ENCODE assay signal across 22 cellular contexts in the genomic region with DNA sequence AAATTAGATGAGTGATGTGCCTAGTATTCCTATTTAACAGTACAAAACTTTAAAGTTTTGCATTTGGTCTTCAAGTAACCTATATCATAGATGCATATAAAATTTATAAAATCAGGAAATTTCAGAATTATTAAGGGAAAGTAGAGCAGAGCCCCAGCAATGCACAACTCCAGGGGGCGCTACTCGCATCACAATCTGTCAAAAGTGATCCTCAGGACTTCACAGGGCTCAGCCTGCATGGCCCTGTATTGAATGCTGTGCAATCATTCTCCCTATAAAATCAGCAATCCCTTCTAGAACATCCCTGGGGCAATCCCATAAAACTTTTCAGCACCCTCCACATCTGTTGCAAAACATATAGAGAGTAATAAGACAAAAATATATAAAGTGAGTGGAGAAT. TPM values are rescaled to one million over a fixed set of nuclear protein-coding genes. Genes with fewer than 3 reads are reported as not detected.
DNase-seq lines count a peak whose midpoint lies in the region; ATAC-seq and TF ChIP-seq lines count a peak whose summit lies in the region.
"Had no signal": no experiment of that assay in that cellular context is flagged by ENCODE, and none has a peak within 500 bp of the region (broad histone marks: within the 10 kb centered on the region; RNA-seq: fewer than 3 reads in every experiment).

No MANE protein-coding gene starts in this region.

- H3K9me3 ChIP-seq in osteoblast (ENCODE audit: low read depth, low read length), result no peaks in the 10 kb centered on the region
- H3K9me3 ChIP-seq in CD4-positive, alpha-beta T cell (ENCODE audit: control insufficient read depth, low read length), result no peaks in the 10 kb centered on the region
- no peaks in the 10 kb centered on the region for H3K9me3 ChIP-seq in right atrium auricular region
- H3K9me3 ChIP-seq: ascending aorta, tibial nerve had no signal

- peak; percentile 7 for TF ChIP-seq CTCF in GM06990 (IDR thresholded peaks at IDR 0.05; ENCODE audit: insufficient read depth, low read length, poor library complexity, severe bottlenecking)
- TF ChIP-seq CTCF in LNCaP clone FGC (IDR thresholded peaks at IDR 0.05; ENCODE audit: control insufficient read depth, extremely low read depth, insufficient read depth), result 0 out of 2 replicates have a peak, but pooled peaks have one; percentile 10
- peak; percentile 22 for TF ChIP-seq CTCF in brain microvascular endothelial cell (IDR thresholded peaks at IDR 0.05; ENCODE audit: low read depth, low read length, missing control alignments)
- no peak for TF ChIP-seq CTCF in osteoblast (IDR thresholded peaks at IDR 0.05; ENCODE audit: extremely low read depth, low read depth, low read length)
- TF ChIP-seq CTCF in CD4-positive, alpha-beta T cell (IDR thresholded peaks at IDR 0.05), result no peak
- TF ChIP-seq CTCF in right atrium auricular region (IDR thresholded peaks at IDR 0.05), result no peak

- H3K4me3 Mint-ChIP-seq in CD4-positive, alpha-beta T cell, result no peak overlapping the region
- H3K4me3 Mint-ChIP-seq: central memory CD8-positive, alpha-beta T cell; IgD-negative memory B cell; stimulated activated naive CD8-positive, alpha-beta T cell treated with anti-CD3 and anti-CD28 coated beads, Interleukin-15, amount 100 ng/mL, for 72 hours had no signal

- H3K27me3 ChIP-seq in GM06990 (replicated peaks; ENCODE audit: control insufficient read depth, insufficient read depth, low read length) (no peaks in the 10 kb centered on the region), brain microvascular endothelial cell (replicated peaks) (no peaks in the 10 kb centered on the region), osteoblast (ENCODE audit: insufficient read depth, low read length) (no peaks in the 10 kb centered on the region), right atrium auricular region (no peaks in the 10 kb centered on the region)
- no peaks in the 10 kb centered on the region for H3K27me3 ChIP-seq in CD4-positive, alpha-beta T cell (ENCODE audit: control insufficient read depth, insufficient read depth, low read length)
- H3K27me3 ChIP-seq: ascending aorta, tibial nerve had no signal

- POLR2A ChIA-PET in CD4-positive, alpha-beta T cell (lab: Charles Lee), result no interaction called here

- no peaks in the 10 kb centered on the region for H3K4me1 Mint-ChIP-seq in CD4-positive, alpha-beta T cell (ENCODE audit: low read depth)
- H3K4me1 Mint-ChIP-seq: central memory CD8-positive, alpha-beta T cell; IgD-negative memory B cell; stimulated activated naive CD8-positive, alpha-beta T cell treated with anti-CD3 and anti-CD28 coated beads, Interleukin-15, amount 100 ng/mL, for 72 hours had no signal

- no peak for ATAC-seq in CD4-positive, alpha-beta T cell (ENCODE audit: poor library complexity)
- ATAC-seq in left ventricle myocardium superior, result no peak
- ATAC-seq: activated naive CD4-positive, alpha-beta T cell treated with anti-CD3 and anti-CD28 coated beads, Interleukin-2, amount 50 U/mL, for 72 hours; stimulated activated naive CD8-positive, alpha-beta T cell treated with anti-CD3 and anti-CD28 coated beads, Interleukin-15, amount 100 ng/mL, for 72 hours had no signal

- no peak overlapping the region for H3K27ac Mint-ChIP-seq in CD4-positive, alpha-beta T cell
- H3K27ac Mint-ChIP-seq: activated naive CD4-positive, alpha-beta T cell treated with anti-CD3 and anti-CD28 coated beads, Interleukin-2, amount 50 U/mL, for 72 hours; IgD-negative memory B cell; stimulated activated naive CD8-positive, alpha-beta T cell treated with anti-CD3 and anti-CD28 coated beads, Interleukin-15, amount 100 ng/mL, for 72 hours had no signal

- intact Hi-C loops in CD4-positive, alpha-beta T cell (cut with DNase I, micrococcal nuclease), result no loop called here
- intact Hi-C loops in left ventricle myocardium superior (cut with micrococcal nuclease), result no loop called here

- H3K9me3 Mint-ChIP-seq in CD4-positive, alpha-beta T cell, result peaks cover 4% of the 10 kb centered on the region
- H3K9me3 Mint-ChIP-seq: IgD-negative memory B cell; stimulated activated naive CD8-positive, alpha-beta T cell treated with anti-CD3 and anti-CD28 coated beads, Interleukin-15, amount 100 ng/mL, for 72 hours had no signal

- H3K36me3 ChIP-seq in GM06990 (ENCODE audit: control insufficient read depth, insufficient read depth, low read length) (no peaks in the 10 kb centered on the region), brain microvascular endothelial cell (replicated peaks) (no peaks in the 10 kb centered on the region), osteoblast (ENCODE audit: insufficient read depth, low read length) (no peaks in the 10 kb centered on the region), right atrium auricular region (no peaks in the 10 kb centered on the region)
- H3K36me3 ChIP-seq: ascending aorta, tibial nerve had no signal

- no peak for DNase-seq in GM06990 (ENCODE audit: extremely low read depth, insufficient read length)
- DNase-seq in LNCaP clone FGC (ENCODE audit: low read depth), result no peak
- DNase-seq in brain microvascular endothelial cell, result no peak
- peak; percentile 53 for DNase-seq in osteoblast (ENCODE audit: insufficient read length, low spot score, missing footprints)
- DNase-seq in CD4-positive, alpha-beta T cell, result no peak
- no peak for DNase-seq in left ventricle myocardium superior
- DNase-seq in right atrium auricular region (ENCODE audit: low spot score), result no peak
- DNase-seq: activated CD4-positive, alpha-beta T cell treated with anti-CD3 and anti-CD28 coated beads for 4 hours; COR-L47; MV-4-11; NCI-H2029 treated with DMSO at 0.1 percent for 48 hours; NCI-H446; small intestine; stimulated activated CD4-positive, alpha-beta T cell treated with anti-CD3 and anti-CD28 coated beads, Interleukin-4, amount 100 ng/mL, for 24 hours; stimulated activated naive CD8-positive, alpha-beta T cell treated with anti-CD3 and anti-CD28 coated beads, Interleukin-15, amount 100 ng/mL, for 72 hours; SW 1271 had no signal

- no peaks in the 10 kb centered on the region for H3K36me3 Mint-ChIP-seq in CD4-positive, alpha-beta T cell (ENCODE audit: low read depth)
- H3K36me3 Mint-ChIP-seq: activated naive CD4-positive, alpha-beta T cell treated with anti-CD3 and anti-CD28 coated beads, Interleukin-2, amount 50 U/mL, for 72 hours; IgD-negative memory B cell had no signal

- CTCF ChIA-PET in CD4-positive, alpha-beta T cell (lab: Charles Lee), result no interaction called here

- no peak overlapping the region for H3K4me2 ChIP-seq in osteoblast (ENCODE audit: insufficient read depth, low read length)

- no peak overlapping the region for H2AFZ ChIP-seq in osteoblast (ENCODE audit: low read length)

- H3K79me2 ChIP-seq in osteoblast (ENCODE audit: insufficient read depth, low read length), result no peaks in the 10 kb centered on the region

- no peaks in the 10 kb centered on the region for H4K20me1 ChIP-seq in osteoblast (ENCODE audit: insufficient read depth, low read length)

- H3K27ac ChIP-seq in brain microvascular endothelial cell (no peak overlapping the region), osteoblast (ENCODE audit: low read depth, low read length) (no peak overlapping the region), right atrium auricular region (no peak overlapping the region)
- no peak overlapping the region for H3K27ac ChIP-seq in CD4-positive, alpha-beta T cell (ENCODE audit: low read depth, low read length)
- H3K27ac ChIP-seq: ascending aorta, tibial nerve had no signal

- no peak overlapping the region for H3K4me3 ChIP-seq in GM06990 (replicated peaks; ENCODE audit: low read depth, low read length)
- H3K4me3 ChIP-seq in LNCaP clone FGC (ENCODE audit: low read depth, low read length), result no peak overlapping the region
- H3K4me3 ChIP-seq in brain microvascular endothelial cell (ENCODE audit: low read depth, low read length), result no peak overlapping the region
- H3K4me3 ChIP-seq in osteoblast (ENCODE audit: insufficient read depth, low read length), result no peak overlapping the region
- H3K4me3 ChIP-seq in right atrium auricular region, result no peak overlapping the region
- H3K4me3 ChIP-seq: ascending aorta, tibial nerve had no signal

- in situ Hi-C loops in brain microvascular endothelial cell (cut with HindIII; ENCODE audit: low pct_ligation_motif_present, low sequenced_read_pairs), result no loop called here

- no peaks in the 10 kb centered on the region for H3K27me3 Mint-ChIP-seq in CD4-positive, alpha-beta T cell
- H3K27me3 Mint-ChIP-seq: central memory CD8-positive, alpha-beta T cell; IgD-negative memory B cell; stimulated activated naive CD8-positive, alpha-beta T cell treated with anti-CD3 and anti-CD28 coated beads, Interleukin-15, amount 100 ng/mL, for 72 hours had no signal

- H3K4me1 ChIP-seq in osteoblast (ENCODE audit: insufficient read depth, low read length), result no peaks in the 10 kb centered on the region
- H3K4me1 ChIP-seq in right atrium auricular region, result peaks cover 0 to 4% of the 10 kb centered on the region in 2 donors
- H3K4me1 ChIP-seq: ascending aorta had no signal

RNA-seq across cellular contexts. Expression of gene PPARGC1A, which starts 12.4 kb away (rescaled TPM):
- total RNA-seq in osteoblast, result 2.1 and 2.5 TPM in 2 replicates
- not detected for total RNA-seq in CD4-positive, alpha-beta T cell
- 97.2 TPM for total RNA-seq in left ventricle myocardium superior
- 10 to 100 TPM; 41.6 to 72.3 TPM for total RNA-seq in right atrium auricular region
- total RNA-seq: activated naive CD4-positive, alpha-beta T cell treated with anti-CD3 and anti-CD28 coated beads, Interleukin-2, amount 50 U/mL, for 72 hours; pulmonary artery endothelial cell had no signal

Comparison
In these comparisons a context has a peak if more than half of its experiments do, and no peak if none do; other contexts are left out.
1. CTCF ChIP-seq: peak in GM06990 (single experiment), LNCaP clone FGC (single experiment) and brain microvascular endothelial cell (single experiment); none in osteoblast (single experiment), CD4-positive, alpha-beta T cell (single experiment) and right atrium auricular region (0 of 2).
2. RNA of gene PPARGC1A, which starts 12.4 kb away (total RNA-seq): 97.2 TPM in left ventricle myocardium superior (single experiment) and 41.6 to 72.3 TPM in right atrium auricular region; 2.1 to 2.5 TPM in osteoblast and not detected in CD4-positive, alpha-beta T cell; every median in the first group is over 10 times any median in the second.